In genomic region chr6:63278916-63279315, GRCh38 we compare ENCODE assay signal across 1 cellular context.
TF ChIP-seq lines count a peak whose summit lies in the region.

No MANE protein-coding gene starts in this region.

TF ChIP-seq in HepG2, 621 proteins besides CTCF, POLR2A, EP300 and RAD21 (continued from another document):
- no peak for TF ChIP-seq GATAD2A (CRISPR knock-in tag; IDR thresholded peaks at IDR 0.05)
- TF ChIP-seq ELF4 (CRISPR knock-in tag; IDR thresholded peaks at IDR 0.05; ENCODE audit: borderline replicate concordance) = no peak
- no peak for TF ChIP-seq ZNF703 (CRISPR knock-in tag; IDR thresholded peaks at IDR 0.05; ENCODE audit: borderline replicate concordance)
- TF ChIP-seq RBFOX2 (IDR thresholded peaks at IDR 0.05; ENCODE audit: low read depth, low read length) = no peak
- TF ChIP-seq HNF1B (CRISPR knock-in tag; IDR thresholded peaks at IDR 0.05) = no peak
- no peak for TF ChIP-seq MTA1 (CRISPR knock-in tag; IDR thresholded peaks at IDR 0.05; ENCODE audit: borderline replicate concordance)
- no peak for TF ChIP-seq DBP (CRISPR knock-in tag; IDR thresholded peaks at IDR 0.05; ENCODE audit: not compliant biosample characterization)
- no peak for TF ChIP-seq MED13 (CRISPR knock-in tag; IDR thresholded peaks at IDR 0.05)
- no peak for TF ChIP-seq HMGA1 (CRISPR knock-in tag; conservative IDR thresholded peaks at IDR 0.05)
- TF ChIP-seq BORCS8-MEF2B (CRISPR knock-in tag; IDR thresholded peaks at IDR 0.05) = no peak
- TF ChIP-seq CERS6 (CRISPR knock-in tag; IDR thresholded peaks at IDR 0.05) = no peak
- TF ChIP-seq ZNF451 (CRISPR knock-in tag; IDR thresholded peaks at IDR 0.05) = no peak
